23 cellular contexts compared by ENCODE assay signal in genomic region chr5:29307498-29307897, GRCh38.
DNase-seq lines count a peak whose midpoint lies in the region; ATAC-seq and TF ChIP-seq lines count a peak whose summit lies in the region.
"Had no signal": no experiment of that assay in that cellular context is flagged by ENCODE, and none has a peak within 500 bp of the region (broad histone marks: within the 10 kb centered on the region; RNA-seq: fewer than 3 reads in every experiment).

No MANE protein-coding gene starts in this region.

- intact Hi-C loops in Caco-2 (cut with micrococcal nuclease; ENCODE audit: unreplicated experiment), result no loop called here

- no peak for TF ChIP-seq CTCF in Caco-2 (IDR thresholded peaks at IDR 0.05; ENCODE audit: insufficient read depth in 1 of 2, low read depth in 1 of 2, low read length in 1 of 2, severe bottlenecking in 1 of 2, unreplicated experiment in 1 of 2)

- H3K36me3 Mint-ChIP-seq in Caco-2 (ENCODE audit: insufficient read depth, unreplicated experiment), result no peaks in the 10 kb centered on the region
- H3K36me3 Mint-ChIP-seq: CD4-positive, CD25-positive, alpha-beta regulatory T cell; IgD-negative memory B cell had no signal

- DNase-seq in DMS53 (lab: John Stamatoyannopoulos, UW) (peak; percentile 15), DMS53 treated with DMSO at 0.1 percent for 48 hours (lab: John Stamatoyannopoulos, UW; ENCODE audit: unreplicated experiment) (no peak), NCI-H69 (lab: John Stamatoyannopoulos, UW) (peak; percentile 28), amniotic epithelial cell (ENCODE audit: low read depth) (peak; percentile 2), Caco-2 (no peak), ureter (ENCODE audit: low spot score) (no peak)
- DNase-seq: 8988T; ACHN; BE2C; C1 segment of cervical spinal cord; CD4-positive, CD25-positive, alpha-beta regulatory T cell; CD8-positive, alpha-beta memory T cell; COR-L47; DMS79 treated with DMSO at 0.1 percent for 48 hours; GF-D8; H7; HFFc6; KBM-7 had no signal

- ATAC-seq in HG03196 (IDR thresholded peaks at IDR 0.05; ENCODE audit: unreplicated experiment), result no peak
- ATAC-seq: GM23338, HCT116, HepG2 had no signal

- H3K9me3 Mint-ChIP-seq in Caco-2 (ENCODE audit: unreplicated experiment), result no peaks in the 10 kb centered on the region
- H3K9me3 Mint-ChIP-seq: GM23338 had no signal

- H3K36me3 ChIP-seq in Caco-2 (ENCODE audit: control insufficient read depth, insufficient read depth, low read length), result no peaks in the 10 kb centered on the region
- H3K36me3 ChIP-seq: BE2C had no signal

- no peaks in the 10 kb centered on the region for H3K4me1 ChIP-seq in Caco-2
- H3K4me1 ChIP-seq: BE2C had no signal

- CTCF ChIA-PET in Caco-2 (lab: Charles Lee), result no interaction called here

- no peaks in the 10 kb centered on the region for H3K4me1 Mint-ChIP-seq in Caco-2 (ENCODE audit: low read depth, unreplicated experiment)
- H3K4me1 Mint-ChIP-seq: CD4-positive, CD25-positive, alpha-beta regulatory T cell; CD8-positive, alpha-beta memory T cell; GM23338; IgD-negative memory B cell had no signal

- no peaks in the 10 kb centered on the region for H3K27me3 Mint-ChIP-seq in Caco-2 (ENCODE audit: insufficient read depth, unreplicated experiment)
- H3K27me3 Mint-ChIP-seq: CD4-positive, CD25-positive, alpha-beta regulatory T cell; CD8-positive, alpha-beta memory T cell; IgD-negative memory B cell had no signal

- H3K27me3 ChIP-seq in Caco-2 (replicated peaks; ENCODE audit: control insufficient read depth, insufficient read depth, low read length), result no peaks in the 10 kb centered on the region
- H3K27me3 ChIP-seq: BE2C had no signal

- no peak overlapping the region for H3K4me3 Mint-ChIP-seq in Caco-2 (ENCODE audit: unreplicated experiment)
- H3K4me3 Mint-ChIP-seq: CD4-positive, CD25-positive, alpha-beta regulatory T cell; CD8-positive, alpha-beta memory T cell; GM23338; HFFc6; IgD-negative memory B cell had no signal

- no peak overlapping the region for H3K27ac Mint-ChIP-seq in Caco-2 (ENCODE audit: unreplicated experiment)
- H3K27ac Mint-ChIP-seq: CD4-positive, CD25-positive, alpha-beta regulatory T cell; CD8-positive, alpha-beta memory T cell; GM23338; HFFc6; IgD-negative memory B cell had no signal

- no peaks in the 10 kb centered on the region; the same call in 1 of the 2 replicates for H3K9me3 ChIP-seq in Caco-2
- H3K9me3 ChIP-seq: BE2C had no signal

- no peak overlapping the region for H3K4me3 ChIP-seq in Caco-2 (ENCODE audit: low read depth, low read length)
- H3K4me3 ChIP-seq: GM23338 had no signal

- no TSS peak for BruUV-seq in Caco-2 (replicated peaks; lab: Mats Ljungman, UMichigan)

- POLR2A ChIA-PET in Caco-2 (lab: Charles Lee), result no interaction called here

Comparison
In these comparisons a context has a peak if more than half of its experiments do, and no peak if none do; other contexts are left out.
1. DNase-seq: peak in DMS53 (single experiment), NCI-H69 (single experiment) and amniotic epithelial cell (single experiment); none in DMS53 treated with DMSO at 0.1 percent for 48 hours (single experiment), Caco-2 (0 of 2) and ureter (single experiment).